8 cellular contexts compared by ENCODE assay signal in genomic region chr2:119367472-119368099, GRCh38. TPM values are rescaled to one million over a fixed set of nuclear protein-coding genes. Genes with fewer than 3 reads are reported as not detected.
DNase-seq lines count a peak whose midpoint lies in the region; ATAC-seq and TF ChIP-seq lines count a peak whose summit lies in the region.

No MANE protein-coding gene starts in this region.

- peak overlapping the region; percentile 94 for H3K4me3 ChIP-seq in NT2/D1 (ENCODE audit: insufficient read length, low read depth)
- peak overlapping the region; percentile 71 to 85 for H3K4me3 ChIP-seq in gastroesophageal sphincter
- H3K4me3 ChIP-seq in upper lobe of right lung = peak overlapping the region; percentile 72

- peaks cover 46% of the 10 kb centered on the region for H3K36me3 ChIP-seq in NT2/D1 (ENCODE audit: insufficient read depth, insufficient read length, low read length)
- H3K36me3 ChIP-seq in gastroesophageal sphincter = peaks cover 0 to 46% of the 10 kb centered on the region in 2 donors
- H3K36me3 ChIP-seq in upper lobe of right lung = peaks cover 44% of the 10 kb centered on the region

- TF ChIP-seq POLR2A in gastroesophageal sphincter (IDR thresholded peaks at IDR 0.05) = no peak

- H3K4me1 ChIP-seq in NT2/D1 (ENCODE audit: insufficient read depth, insufficient read length) (peaks cover 3% of the 10 kb centered on the region), gastroesophageal sphincter (peaks cover 4 to 41% (median 12%) of the 10 kb centered on the region in 3 donors), upper lobe of right lung (peaks cover 30% of the 10 kb centered on the region)

- peak overlapping the region; percentile 99 for H3K9ac ChIP-seq in NT2/D1 (ENCODE audit: insufficient read length, low read depth)

- H3K9me3 ChIP-seq in NT2/D1 (ENCODE audit: insufficient read depth, low read length) (no peaks in the 10 kb centered on the region), gastroesophageal sphincter (no peaks in the 10 kb centered on the region), upper lobe of right lung (no peaks in the 10 kb centered on the region)

- no peak for TF ChIP-seq EP300 in gastroesophageal sphincter (IDR thresholded peaks at IDR 0.05)

- intact Hi-C loops in upper lobe of right lung (cut with DNase I) = no loop called here

- ATAC-seq in HG02870 (IDR thresholded peaks at IDR 0.05; ENCODE audit: unreplicated experiment) (peak; percentile 22), gastroesophageal sphincter (peak; percentile 29), upper lobe of right lung (peak; percentile 67)

- WGBS in gastroesophageal sphincter (ENCODE audit: low coverage in 1 of 2), 2 donors = 0 to 6% methylated on average over 4 to 5 of the region's 32 CpGs

- H3K27me3 ChIP-seq in NT2/D1 (ENCODE audit: insufficient read depth, insufficient read length) (no peaks in the 10 kb centered on the region), gastroesophageal sphincter (no peaks in the 10 kb centered on the region), upper lobe of right lung (no peaks in the 10 kb centered on the region)

- TF ChIP-seq CTCF in gastroesophageal sphincter (IDR thresholded peaks at IDR 0.05) (peak in 1 of 4 experiments; percentile 12), upper lobe of right lung (IDR thresholded peaks at IDR 0.05) (no peak)

- H3K27ac ChIP-seq in gastroesophageal sphincter (peak overlapping the region in 3 of 4 donors; percentile 77 to 89 (median 86)), upper lobe of right lung (peak overlapping the region; percentile 96)

- DNase-seq in NCI-H2227 (lab: John Stamatoyannopoulos, UW; ENCODE audit: unreplicated experiment) = peak; percentile 31
- no peak for DNase-seq in NCI-H2227 treated with DMSO at 0.1 percent for 48 hours (lab: John Stamatoyannopoulos, UW)
- no peak for DNase-seq in NT2/D1 (ENCODE audit: low read depth, low spot score)
- DNase-seq in activated gamma-delta T cell treated with Interleukin-2 at 50 U/mL for 16 hours = peak; percentile 29
- DNase-seq in nucleus accumbens (lab: John Stamatoyannopoulos, UW) = peak in 48 of 56 donors; percentile 9 to 81 (median 62)
- DNase-seq in upper lobe of right lung = peak; percentile 85

RNA-seq across cellular contexts. Expression of gene DBI, which starts 0.8 kb away (rescaled TPM):
- total RNA-seq in gastroesophageal sphincter (100 to 1,000 TPM in 1 of 4 donors, 10 to 100 TPM in 3; 43.0 to 101 (median 80.9) TPM), upper lobe of right lung (176 TPM)

RNA-seq across cellular contexts. Expression of gene C2orf76, which starts 1.0 kb away (rescaled TPM):
- 10 to 100 TPM in 2 of 4 donors, 1 to 10 TPM in 2; 9.2 to 17.3 (median 11.9) TPM for total RNA-seq in gastroesophageal sphincter
- total RNA-seq in upper lobe of right lung = 11.8 TPM

Comparison
In these comparisons a context has a peak if more than half of its experiments do, and no peak if none do; other contexts are left out.
1. DNase-seq: peak in NCI-H2227 (single experiment), activated gamma-delta T cell treated with Interleukin-2 at 50 U/mL for 16 hours (single experiment), nucleus accumbens (48 of 56) and upper lobe of right lung (single experiment); none in NCI-H2227 treated with DMSO at 0.1 percent for 48 hours (single experiment) and NT2/D1 (single experiment).
2. Peak in every context shown above with its lines, with median percentiles within 50 percentile points of each other: ATAC-seq and H3K4me3 ChIP-seq.